ENCODE assay signal across 19 cellular contexts in the genomic region with DNA sequence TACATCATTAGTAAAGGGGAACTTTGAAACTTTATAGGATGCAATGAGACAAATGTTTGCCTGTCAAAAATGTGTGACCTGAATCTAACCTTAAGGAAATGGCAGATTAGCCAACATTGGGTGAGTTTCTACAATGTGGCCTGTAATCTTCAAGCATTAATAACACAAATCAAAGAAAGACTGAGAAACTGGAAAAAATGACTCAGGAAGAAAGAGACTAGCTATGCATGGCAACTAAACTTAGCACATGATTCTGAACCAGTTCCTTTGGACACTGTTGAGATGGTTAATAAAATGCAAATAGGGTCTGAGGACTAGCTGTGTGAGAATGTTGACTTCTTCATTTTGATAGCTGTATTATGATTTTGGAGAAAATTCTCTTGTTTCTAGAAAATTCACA.
DNase-seq lines count a peak whose midpoint lies in the region; ATAC-seq, FAIRE-seq and TF ChIP-seq lines count a peak whose summit lies in the region.
"Had no signal": no experiment of that assay in that cellular context is flagged by ENCODE, and none has a peak within 500 bp of the region (broad histone marks: within the 10 kb centered on the region; RNA-seq: fewer than 3 reads in every experiment).

No MANE protein-coding gene starts in this region.

- H3K27me3 ChIP-seq in astrocyte (ENCODE audit: insufficient read depth, low read length) (no peaks in the 10 kb centered on the region), lower lobe of right lung (ENCODE audit: low read depth) (no peaks in the 10 kb centered on the region)

- no peaks in the 10 kb centered on the region for H3K79me2 ChIP-seq in astrocyte (ENCODE audit: insufficient read depth, low read length)

- no peak for TF ChIP-seq CTCF in GM12865 (IDR thresholded peaks at IDR 0.05; ENCODE audit: insufficient read depth, low read depth, low read length, missing control alignments)
- TF ChIP-seq CTCF in astrocyte (IDR thresholded peaks at IDR 0.05; ENCODE audit: insufficient read depth, low read depth, low read length), result no peak
- no peak for TF ChIP-seq CTCF in lower lobe of right lung (IDR thresholded peaks at IDR 0.05)

- H3K9me3 Mint-ChIP-seq in astrocyte (ENCODE audit: unreplicated experiment), result no peaks in the 10 kb centered on the region

- intact Hi-C loops in lower lobe of right lung (cut with DNase I), result no loop called here

- no peak for FAIRE-seq in astrocyte (lab: Jason Lieb, UNC)
- FAIRE-seq: GM12892, HTR-8/SVneo had no signal

- no peak overlapping the region for H2AFZ ChIP-seq in astrocyte (ENCODE audit: low read depth, low read length)

- H3K36me3 ChIP-seq in astrocyte (ENCODE audit: insufficient read depth, low read length) (no peaks in the 10 kb centered on the region), lower lobe of right lung (no peaks in the 10 kb centered on the region)

- H3K9me3 ChIP-seq in astrocyte (ENCODE audit: insufficient read depth, low read depth, low read length) (no peaks in the 10 kb centered on the region), lower lobe of right lung (no peaks in the 10 kb centered on the region)

- no peak overlapping the region for H3K9ac ChIP-seq in astrocyte (ENCODE audit: low read length)

- ATAC-seq in lower lobe of right lung (no peak), GM21717 (IDR thresholded peaks at IDR 0.05; ENCODE audit: unreplicated experiment) (no peak)
- ATAC-seq: Panc1 had no signal

- H3K4me3 ChIP-seq in GM12865 (ENCODE audit: low read depth, low read length), result no peak overlapping the region
- H3K4me3 ChIP-seq in astrocyte (ENCODE audit: insufficient read depth, low read depth, low read length), result no peak overlapping the region
- no peak overlapping the region for H3K4me3 ChIP-seq in lower lobe of right lung

- H3K4me2 ChIP-seq in astrocyte (ENCODE audit: low read length), result no peak overlapping the region

- H3K27ac Mint-ChIP-seq in astrocyte (ENCODE audit: unreplicated experiment), result no peak overlapping the region

- H3K36me3 Mint-ChIP-seq in astrocyte (ENCODE audit: low read depth, unreplicated experiment), result no peaks in the 10 kb centered on the region

- no peaks in the 10 kb centered on the region for H3K4me1 ChIP-seq in astrocyte (ENCODE audit: insufficient read depth, low read length)
- peaks cover 2% of the 10 kb centered on the region for H3K4me1 ChIP-seq in lower lobe of right lung

- in situ Hi-C loops in G401 (cut with HindIII; ENCODE audit: low sequenced_read_pairs), result no loop called here

- peak; percentile 57 for DNase-seq in COLO829 (ENCODE audit: low spot score)
- DNase-seq in GM12865 (ENCODE audit: low read depth), result peak; percentile 13
- DNase-seq in astrocyte (ENCODE audit: low read depth), result peak; percentile 20
- DNase-seq in foreskin melanocyte, result peak; percentile 8
- no peak for DNase-seq in SW480 (ENCODE audit: low spot score)
- DNase-seq in lower lobe of right lung, result no peak
- DNase-seq in G401 (ENCODE audit: low spot score), result no peak
- DNase-seq: C1 segment of cervical spinal cord; CD8-positive, alpha-beta memory T cell; IMR-90; NCI-H1105 treated with DMSO at 0.1 percent for 48 hours; NCI-H2081; NCI-H2171; NCI-H524 treated with DMSO at 0.1 percent for 48 hours; NCI-H82 had no signal

- H3K27ac ChIP-seq in astrocyte (ENCODE audit: low read depth, low read length), result no peak overlapping the region
- H3K27ac ChIP-seq in lower lobe of right lung, result no peak overlapping the region

- H4K20me1 ChIP-seq in astrocyte (ENCODE audit: insufficient read depth, low read length), result no peaks in the 10 kb centered on the region

- H3K27me3 Mint-ChIP-seq in astrocyte (ENCODE audit: low read depth, unreplicated experiment), result no peaks in the 10 kb centered on the region
- H3K27me3 Mint-ChIP-seq: CD8-positive, alpha-beta memory T cell had no signal

- H3K4me1 Mint-ChIP-seq in astrocyte (ENCODE audit: low read depth, unreplicated experiment), result no peaks in the 10 kb centered on the region

- H3K4me3 Mint-ChIP-seq in astrocyte (ENCODE audit: unreplicated experiment), result no peak overlapping the region
- H3K4me3 Mint-ChIP-seq: CD8-positive, alpha-beta memory T cell had no signal

Comparison
In these comparisons a context has a peak if more than half of its experiments do, and no peak if none do; other contexts are left out.
1. DNase-seq: peak in COLO829 (single experiment), GM12865 (single experiment), astrocyte (single experiment) and foreskin melanocyte (single experiment); none in SW480 (single experiment), lower lobe of right lung (single experiment) and G401 (single experiment).